17 cellular contexts compared by ENCODE assay signal in genomic region chr4:166064706-166065105, GRCh38.
DNase-seq lines count a peak whose midpoint lies in the region.
"Had no signal": no experiment of that assay in that cellular context is flagged by ENCODE, and none has a peak within 500 bp of the region (broad histone marks: within the 10 kb centered on the region; RNA-seq: fewer than 3 reads in every experiment).

No MANE protein-coding gene starts in this region.

- intact Hi-C loops in head of caudate nucleus (cut with DNase I) = no loop called here
- intact Hi-C loops in activated CD4-positive, alpha-beta T cell treated with anti-CD3 and anti-CD28 coated beads, Interleukin-2, amount 10 ng/mL, durations not matched to agents 24 days and 14 days (cut with micrococcal nuclease) = no loop called here

- DNase-seq in EL (peak; percentile 26), NCI-H1048 (lab: John Stamatoyannopoulos, UW) (peak; percentile 6), epithelial cell of prostate (ENCODE audit: low read depth, low spot score) (peak; percentile 46), retina (peak; percentile 20), head of caudate nucleus (no peak)
- no peak for DNase-seq in activated CD4-positive, alpha-beta T cell treated with anti-CD3 and anti-CD28 coated beads, Interleukin-2, amount 10 ng/mL, durations not matched to agents 24 days and 14 days
- DNase-seq in stimulated activated CD4-positive, alpha-beta T cell treated with anti-CD3 and anti-CD28 coated beads, Interleukin-4, amount 100 ng/mL, for 24 hours = no peak
- DNase-seq: BE2C; Calu3; CD4-positive, alpha-beta T cell; DMS53; MM.1S; NCI-H1105; NCI-H2029 treated with DMSO at 0.1 percent for 48 hours; NCI-H2171 treated with DMSO at 0.1 percent for 48 hours; NCI-H510A; SHP77 had no signal

- no peak overlapping the region for H3K4me3 Mint-ChIP-seq in activated CD4-positive, alpha-beta T cell treated with anti-CD3 and anti-CD28 coated beads, Interleukin-2, amount 10 ng/mL, durations not matched to agents 24 days and 14 days
- H3K4me3 Mint-ChIP-seq: CD4-positive, alpha-beta T cell had no signal

- H3K27ac Mint-ChIP-seq in activated CD4-positive, alpha-beta T cell treated with anti-CD3 and anti-CD28 coated beads, Interleukin-2, amount 10 ng/mL, durations not matched to agents 24 days and 14 days = no peak overlapping the region
- H3K27ac Mint-ChIP-seq: CD4-positive, alpha-beta T cell had no signal

- no peaks in the 10 kb centered on the region for H3K36me3 Mint-ChIP-seq in activated CD4-positive, alpha-beta T cell treated with anti-CD3 and anti-CD28 coated beads, Interleukin-2, amount 10 ng/mL, durations not matched to agents 24 days and 14 days (ENCODE audit: low read depth)

- H3K4me1 Mint-ChIP-seq in activated CD4-positive, alpha-beta T cell treated with anti-CD3 and anti-CD28 coated beads, Interleukin-2, amount 10 ng/mL, durations not matched to agents 24 days and 14 days = no peaks in the 10 kb centered on the region

- H3K27ac ChIP-seq in epithelial cell of prostate = peak overlapping the region; percentile 59

- H3K9me3 Mint-ChIP-seq in activated CD4-positive, alpha-beta T cell treated with anti-CD3 and anti-CD28 coated beads, Interleukin-2, amount 10 ng/mL, durations not matched to agents 24 days and 14 days = no peaks in the 10 kb centered on the region
- H3K9me3 Mint-ChIP-seq: CD4-positive, alpha-beta T cell had no signal

- H3K27me3 Mint-ChIP-seq in activated CD4-positive, alpha-beta T cell treated with anti-CD3 and anti-CD28 coated beads, Interleukin-2, amount 10 ng/mL, durations not matched to agents 24 days and 14 days = no peaks in the 10 kb centered on the region
- H3K27me3 Mint-ChIP-seq: CD4-positive, alpha-beta T cell had no signal

Comparison
In these comparisons a context has a peak if more than half of its experiments do, and no peak if none do; other contexts are left out.
1. DNase-seq: peak in EL (single experiment), NCI-H1048 (single experiment), epithelial cell of prostate (single experiment) and retina (single experiment); none in head of caudate nucleus (0 of 42), activated CD4-positive, alpha-beta T cell treated with anti-CD3 and anti-CD28 coated beads, Interleukin-2, amount 10 ng/mL, durations not matched to agents 24 days and 14 days (single experiment) and stimulated activated CD4-positive, alpha-beta T cell treated with anti-CD3 and anti-CD28 coated beads, Interleukin-4, amount 100 ng/mL, for 24 hours (single experiment).